In the genomic region with DNA sequence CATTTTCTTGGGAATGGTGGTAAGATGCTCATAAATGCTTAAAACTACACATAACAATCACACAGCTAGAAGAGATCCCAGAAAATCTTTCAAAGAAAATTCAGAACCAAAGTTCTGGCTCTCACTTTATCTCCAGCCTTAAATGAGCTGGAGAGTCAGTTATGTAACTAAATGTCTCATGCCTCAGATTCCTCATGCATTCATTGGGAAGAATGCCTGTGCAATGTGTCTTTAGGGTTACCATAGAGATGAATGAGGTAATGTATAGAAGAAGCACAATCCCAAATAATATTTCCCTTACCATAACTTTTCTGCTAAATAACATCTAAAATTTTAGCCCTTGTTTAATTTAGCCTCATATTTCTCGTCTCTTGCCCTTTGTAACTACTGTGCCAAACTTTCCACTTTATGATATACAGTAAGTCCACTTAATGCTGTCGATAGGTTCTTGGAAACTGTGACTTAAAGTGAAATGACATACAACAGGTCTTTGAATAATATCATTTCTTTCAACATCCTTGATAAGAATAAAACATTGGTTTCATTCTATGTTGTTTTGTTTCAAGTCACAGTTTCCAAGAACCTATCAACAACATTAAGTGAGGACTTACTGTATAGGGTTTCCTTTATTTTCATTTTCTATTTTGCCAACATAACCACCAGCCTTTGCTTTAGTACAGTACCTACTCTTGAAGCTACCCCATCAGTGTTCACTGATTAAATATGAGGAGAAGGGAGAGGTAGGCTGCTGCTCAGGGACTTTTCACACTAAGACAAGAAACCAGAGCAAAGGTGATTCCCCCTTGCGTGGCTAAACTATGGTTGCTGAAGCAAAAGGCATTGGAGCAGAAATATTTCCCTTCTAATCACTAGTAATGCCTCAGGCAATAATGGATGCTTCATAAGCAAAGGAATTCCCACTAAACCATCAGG, we compare ENCODE assay signal across 8 cellular contexts.
DNase-seq lines count a peak whose midpoint lies in the region; ATAC-seq and TF ChIP-seq lines count a peak whose summit lies in the region.

No MANE protein-coding gene starts in this region.

- peak overlapping the region; percentile 40 for H3K4me3 ChIP-seq in OCI-LY3 (ENCODE audit: low read length)

- H3K9ac ChIP-seq in OCI-LY3 (ENCODE audit: low read length) = peak overlapping the region; percentile 31

- peaks cover 5% of the 10 kb centered on the region; the same call in 1 of the 2 replicates for H3K9me3 ChIP-seq in OCI-LY3 (ENCODE audit: insufficient read depth, low read length)

- H3K27ac ChIP-seq in OCI-LY3 (ENCODE audit: low read length) = peak overlapping the region; percentile 85

- H3K4me1 ChIP-seq in OCI-LY3 (ENCODE audit: low read length) = peaks cover 67% of the 10 kb centered on the region

- ATAC-seq in GM21526 (IDR thresholded peaks at IDR 0.05; ENCODE audit: low FRiP score, unreplicated experiment) = peak; percentile 39

- H3K79me2 ChIP-seq in OCI-LY3 (ENCODE audit: low read length) = no peaks in the 10 kb centered on the region

- H3K4me2 ChIP-seq in OCI-LY3 (ENCODE audit: low read length) = peak overlapping the region; percentile 77

- no peaks in the 10 kb centered on the region for H3K27me3 ChIP-seq in OCI-LY3 (ENCODE audit: low read depth, low read length)

- DNase-seq in AG20443 (ENCODE audit: low spot score) (peak; percentile 33), fibroblast of gingiva (ENCODE audit: low read depth) (peak; percentile 35), nucleus accumbens (lab: John Stamatoyannopoulos, UW) (no peak), NCI-H2107 (lab: John Stamatoyannopoulos, UW) (no peak), NCI-H69 (lab: John Stamatoyannopoulos, UW) (no peak), SIG-M5 (lab: John Stamatoyannopoulos, UW) (no peak)

- H2AFZ ChIP-seq in OCI-LY3 (ENCODE audit: low read depth, low read length) = no peak overlapping the region

- H4K20me1 ChIP-seq in OCI-LY3 (ENCODE audit: insufficient read depth, low read length) = no peaks in the 10 kb centered on the region

- no peak for TF ChIP-seq CTCF in OCI-LY3 (IDR thresholded peaks at IDR 0.05; ENCODE audit: low read depth, low read length)

- peaks cover 7% of the 10 kb centered on the region for H3K36me3 ChIP-seq in OCI-LY3 (replicated peaks; ENCODE audit: low read depth, low read length)

Comparison
In these comparisons a context has a peak if more than half of its experiments do, and no peak if none do; other contexts are left out.
1. DNase-seq: peak in AG20443 (single experiment) and fibroblast of gingiva (single experiment); none in nucleus accumbens (0 of 56), NCI-H2107 (single experiment), NCI-H69 (single experiment) and SIG-M5 (single experiment).